ENCODE assay signal across 7 cellular contexts in the genomic region with DNA sequence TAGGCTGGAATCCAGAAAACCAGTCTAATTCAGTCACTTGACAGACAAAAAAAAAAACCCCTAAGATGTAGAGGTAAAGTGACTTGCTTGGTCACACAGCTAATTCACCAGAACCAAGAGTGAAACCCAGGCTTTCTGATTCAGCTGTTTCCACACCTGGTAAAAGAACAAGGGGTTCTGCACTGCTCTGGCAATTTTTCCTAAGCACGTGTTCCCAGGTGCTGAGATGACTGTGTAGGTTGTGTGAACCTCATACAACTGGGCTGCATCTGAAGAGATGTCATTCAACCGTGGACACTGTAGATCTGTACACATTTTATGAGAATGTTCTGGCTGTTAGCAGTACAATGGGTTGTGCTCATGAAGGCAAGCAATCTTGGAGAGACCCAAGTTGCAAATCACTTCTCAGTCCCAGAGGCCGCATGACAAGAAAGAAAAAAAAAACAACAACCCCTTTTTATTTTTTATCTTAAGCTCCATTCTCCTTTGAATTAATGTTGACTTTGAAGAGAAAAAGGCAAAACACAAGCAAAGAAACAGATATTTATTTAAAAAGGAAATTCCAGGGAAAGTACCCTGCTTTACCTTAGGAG.
A peak's percentile ranks its signal among the peaks of the same experiment; 100 is the strongest.
DNase-seq lines count a peak whose midpoint lies in the region; ATAC-seq and TF ChIP-seq lines count a peak whose summit lies in the region.

No MANE protein-coding gene starts in this region.

- H3K79me2 ChIP-seq in OCI-LY7 (ENCODE audit: insufficient read depth, low read depth, low read length), result no peaks in the 10 kb centered on the region

- H3K4me1 ChIP-seq in OCI-LY7 (ENCODE audit: insufficient read depth, low read length, poor library complexity, severe bottlenecking), result peaks cover 19% of the 10 kb centered on the region
- no peaks in the 10 kb centered on the region for H3K4me1 ChIP-seq in SJCRH30

- H3K4me2 ChIP-seq in OCI-LY7 (ENCODE audit: low read length), result no peak overlapping the region

- POLR2A ChIA-PET in OCI-LY7 (lab: Charles Lee), result interaction anchor here (0.6 to 1.2 kb wide), 7 partner anchors 13 to 259 kb away, joined by 3 to 4 read pairs (median 3); no protein-coding TSS in a partner anchor

- no peaks in the 10 kb centered on the region for H4K20me1 ChIP-seq in OCI-LY7 (ENCODE audit: insufficient read depth, low read length)

- H3K4me3 ChIP-seq in OCI-LY7 (ENCODE audit: low read depth, low read length, poor library complexity, severe bottlenecking) (no peak overlapping the region), SJCRH30 (no peak overlapping the region)

- no peaks in the 10 kb centered on the region for H3K9me3 ChIP-seq in OCI-LY7 (ENCODE audit: low read length)
- no peaks in the 10 kb centered on the region for H3K9me3 ChIP-seq in SJCRH30 (replicated peaks)

- CTCF ChIA-PET in OCI-LY7 (lab: Charles Lee; ENCODE audit: unreplicated experiment), result no interaction called here

- DNase-seq in OCI-LY7 (ENCODE audit: low spot score) (peak; percentile 62), AG08395 (ENCODE audit: low spot score) (no peak), putamen (ENCODE audit: low spot score) (no peak), SJCRH30 (no peak)
- peak; percentile 48 for DNase-seq in stimulated activated CD4-positive, alpha-beta T cell treated with anti-CD3 and anti-CD28 coated beads, Interleukin-2, amount 100 ng/mL, for 4 hours (ENCODE audit: low read depth)

- no peak overlapping the region for H2AFZ ChIP-seq in OCI-LY7 (ENCODE audit: low read length)

- ATAC-seq in GM18909 (IDR thresholded peaks at IDR 0.05; ENCODE audit: poor library complexity, unreplicated experiment) (peak; percentile 80), HG02610 (IDR thresholded peaks at IDR 0.05; ENCODE audit: unreplicated experiment) (peak; percentile 78)

- H3K27me3 ChIP-seq in SJCRH30, result no peaks in the 10 kb centered on the region

- intact Hi-C loops in OCI-LY7 (cut with micrococcal nuclease; ENCODE audit: unreplicated experiment), result loop anchor here (5.0 kb wide), 1 partner anchor 243 kb away; no protein-coding TSS in a partner anchor

- peaks cover 38% of the 10 kb centered on the region for H3K36me3 ChIP-seq in OCI-LY7 (ENCODE audit: insufficient read depth, low read length)
- peaks cover 17% of the 10 kb centered on the region for H3K36me3 ChIP-seq in SJCRH30

- H3K27ac ChIP-seq in OCI-LY7 (ENCODE audit: low read depth, low read length, poor library complexity, severe bottlenecking) (no peak overlapping the region), SJCRH30 (no peak overlapping the region)

- TF ChIP-seq CTCF in OCI-LY7 (conservative IDR thresholded peaks at IDR 0.05; ENCODE audit: low read length), result no peak

- no TSS peak for BruUV-seq in OCI-LY7 (replicated peaks; lab: Mats Ljungman, UMichigan)

- H3K9me2 ChIP-seq in OCI-LY7 (ENCODE audit: insufficient read depth, low read length), result no peaks in the 10 kb centered on the region

Comparison
In these comparisons a context has a peak if more than half of its experiments do, and no peak if none do; other contexts are left out.
1. DNase-seq: peak in OCI-LY7 (single experiment) and stimulated activated CD4-positive, alpha-beta T cell treated with anti-CD3 and anti-CD28 coated beads, Interleukin-2, amount 100 ng/mL, for 4 hours (single experiment); none in AG08395 (single experiment), putamen (single experiment) and SJCRH30 (0 of 2).